In genomic region chr21:41567237-41567636, GRCh38 we compare ENCODE assay signal across 8 cellular contexts. TPM values are rescaled to one million over a fixed set of nuclear protein-coding genes. Genes with fewer than 3 reads are reported as not detected.
"Had no signal": no experiment of that assay in that cellular context is flagged by ENCODE, and none has a peak within 500 bp of the region (broad histone marks: within the 10 kb centered on the region; RNA-seq: fewer than 3 reads in every experiment).

No MANE protein-coding gene starts in this region.

RNA-seq across cellular contexts. Expression of gene TMPRSS2, which starts 59.3 kb away (rescaled TPM):
- total RNA-seq: naive thymus-derived CD4-positive, alpha-beta T cell; natural killer cell; omental fat pad; pulmonary artery endothelial cell; right atrium auricular region; temporal lobe; tibial nerve had no signal
- polyA plus RNA-seq: naive thymus-derived CD4-positive, alpha-beta T cell; neural cell had no signal
